In the genomic region with DNA sequence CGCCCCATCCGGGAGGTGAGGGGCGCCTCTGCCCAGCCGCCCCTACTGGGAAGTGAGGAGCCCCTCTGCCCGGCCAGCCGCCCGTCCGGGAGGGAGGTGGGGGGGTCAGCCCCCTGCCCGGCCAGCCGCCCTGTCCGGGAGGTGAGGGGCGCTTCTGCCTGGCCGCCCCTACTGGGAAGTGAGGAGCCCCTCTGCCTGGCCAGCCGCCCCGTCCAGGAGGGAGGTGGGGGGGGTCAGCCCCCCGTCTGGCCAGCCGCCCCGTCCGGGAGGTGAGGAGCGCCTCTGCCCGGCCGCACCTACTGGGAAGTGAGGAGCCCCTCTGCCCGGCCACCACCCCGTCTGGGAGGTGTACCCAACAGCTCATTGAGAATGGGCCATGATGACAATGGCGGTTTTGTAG, we compare ENCODE assay signal across 2 cellular contexts. TPM values are rescaled to one million over a fixed set of nuclear protein-coding genes. Genes with fewer than 3 reads are reported as not detected.
"Had no signal": no experiment of that assay in that cellular context is flagged by ENCODE, and none has a peak within 500 bp of the region (broad histone marks: within the 10 kb centered on the region; RNA-seq: fewer than 3 reads in every experiment).

No MANE protein-coding gene starts in this region.

RNA-seq across cellular contexts. Expression of gene CDK5R2, which starts 27.7 kb away (rescaled TPM):
- total RNA-seq: GM12878 had no signal

RNA-seq across cellular contexts. Expression of gene FEV, which starts 53.2 kb away (rescaled TPM):
- total RNA-seq: G401, GM12878 had no signal
